In the genomic region with DNA sequence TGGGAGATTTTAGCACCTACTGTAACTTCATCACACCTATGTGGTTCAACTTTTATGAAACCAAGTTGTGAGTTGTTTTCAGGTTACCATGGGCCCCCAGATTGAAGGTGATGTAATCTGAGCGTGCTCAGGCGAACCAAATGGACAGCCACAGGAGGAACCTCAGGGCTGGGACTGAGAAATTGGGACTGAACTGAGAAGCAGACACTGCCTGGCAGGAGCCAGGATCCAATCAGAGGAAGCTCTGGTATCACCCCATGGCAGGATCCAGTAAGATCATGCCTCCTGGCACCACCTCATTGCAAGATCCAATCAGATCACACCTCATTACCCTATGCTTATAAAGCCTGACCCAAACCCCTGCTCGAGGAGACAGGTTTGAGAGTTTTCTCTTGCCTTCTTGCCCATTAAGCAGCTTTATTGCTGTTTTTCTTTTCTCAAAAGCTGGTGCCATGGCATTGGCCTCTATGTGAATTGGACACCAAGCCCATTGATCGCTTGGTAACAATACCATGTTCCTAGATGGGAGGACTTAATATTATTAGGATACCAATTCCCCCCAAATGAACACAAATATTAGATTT, we compare ENCODE assay signal across 14 cellular contexts. TPM values are rescaled to one million over a fixed set of nuclear protein-coding genes. Genes with fewer than 3 reads are reported as not detected.
DNase-seq lines count a peak whose midpoint lies in the region; ATAC-seq and TF ChIP-seq lines count a peak whose summit lies in the region.
"Had no signal": no experiment of that assay in that cellular context is flagged by ENCODE, and none has a peak within 500 bp of the region (broad histone marks: within the 10 kb centered on the region; RNA-seq: fewer than 3 reads in every experiment).

No MANE protein-coding gene starts in this region.

- H3K36me3 Mint-ChIP-seq in T-helper 17 cell (ENCODE audit: low read depth) (no peaks in the 10 kb centered on the region), mesothelial cell of epicardium (no peaks in the 10 kb centered on the region)

- no peak for TF ChIP-seq CTCF in mesothelial cell of epicardium (IDR thresholded peaks at IDR 0.05; ENCODE audit: unreplicated experiment)

- in situ Hi-C loops in ACHN (cut with HindIII; ENCODE audit: low pct_ligation_motif_present, low pct_unique_long_range_greater_than_20kb, low sequenced_read_pairs), result no loop called here

- ATAC-seq in T-helper 17 cell (no peak), GM18870 (IDR thresholded peaks at IDR 0.05; ENCODE audit: unreplicated experiment) (no peak), GM19395 (IDR thresholded peaks at IDR 0.05; ENCODE audit: unreplicated experiment) (no peak)

- peaks cover 40% of the 10 kb centered on the region for H3K4me1 Mint-ChIP-seq in T-helper 17 cell
- no peaks in the 10 kb centered on the region for H3K4me1 Mint-ChIP-seq in mesothelial cell of epicardium

- H3K4me3 ChIP-seq in effector memory CD4-positive, alpha-beta T cell (ENCODE audit: insufficient read depth, low read depth, low read length, poor library complexity, severe bottlenecking), result no peak overlapping the region
- H3K4me3 ChIP-seq: uterus had no signal

- no peaks in the 10 kb centered on the region for H3K27me3 ChIP-seq in effector memory CD4-positive, alpha-beta T cell (replicated peaks; ENCODE audit: control insufficient read depth, insufficient read depth, low read length, poor library complexity, severe bottlenecking)
- H3K27me3 ChIP-seq: BE2C, uterus had no signal

- H3K36me3 ChIP-seq in effector memory CD4-positive, alpha-beta T cell (ENCODE audit: control insufficient read depth, insufficient read depth, low read length), result no peaks in the 10 kb centered on the region
- H3K36me3 ChIP-seq: BE2C, uterus had no signal

- H3K4me1 ChIP-seq in effector memory CD4-positive, alpha-beta T cell (ENCODE audit: control insufficient read depth, insufficient read depth, low read length, poor library complexity, severe bottlenecking), result peaks cover 52% of the 10 kb centered on the region
- H3K4me1 ChIP-seq: uterus had no signal

- H3K9me3 ChIP-seq in T-helper 17 cell (ENCODE audit: control insufficient read depth, low read length, poor library complexity, severe bottlenecking), result no peaks in the 10 kb centered on the region
- no peaks in the 10 kb centered on the region for H3K9me3 ChIP-seq in effector memory CD4-positive, alpha-beta T cell (ENCODE audit: control insufficient read depth, low read length)
- H3K9me3 ChIP-seq: BE2C, uterus had no signal

- H3K27ac ChIP-seq in effector memory CD4-positive, alpha-beta T cell (ENCODE audit: insufficient read depth, low read length, poor library complexity, severe bottlenecking), result peak overlapping the region; percentile 24
- H3K27ac ChIP-seq: KMS-11, uterus had no signal

- peak; percentile 24 for DNase-seq in stimulated activated CD4-positive, alpha-beta T cell treated with anti-CD3 and anti-CD28 coated beads, Interleukin-15, amount 100 ng/mL, for 24 hours
- no peak for DNase-seq in stimulated activated CD4-positive, alpha-beta T cell treated with anti-CD3 and anti-CD28 coated beads, Interleukin-4, amount 100 ng/mL, for 1 hour
- DNase-seq in T-helper 17 cell (no peak), ACHN (no peak), mesothelial cell of epicardium (ENCODE audit: low spot score in 2 of 2, unreplicated experiment in 2 of 2) (no peak)
- no peak for DNase-seq in effector memory CD4-positive, alpha-beta T cell
- DNase-seq: BE2C, NCI-H2081 treated with DMSO at 0.1 percent for 48 hours, NCI-H82, SHP77 treated with DMSO at 0.1 percent for 48 hours, uterus had no signal

- H3K27me3 Mint-ChIP-seq in T-helper 17 cell (no peaks in the 10 kb centered on the region), mesothelial cell of epicardium (ENCODE audit: low read depth) (peaks cover 14% of the 10 kb centered on the region)

- H3K4me3 Mint-ChIP-seq in T-helper 17 cell, result peak overlapping the region; percentile 84
- no peak overlapping the region for H3K4me3 Mint-ChIP-seq in mesothelial cell of epicardium

- H3K27ac Mint-ChIP-seq in T-helper 17 cell (peak overlapping the region; percentile 64), mesothelial cell of epicardium (no peak overlapping the region)

- no peaks in the 10 kb centered on the region for H3K9me3 Mint-ChIP-seq in mesothelial cell of epicardium

RNA-seq across cellular contexts. Expression of gene GDF10, which starts 43.2 kb away (rescaled TPM):
- total RNA-seq in T-helper 17 cell, result under 1 TPM in 1 of 2 donors, not detected in 1; 0.17 TPM
- 1.7 to 2.1 TPM (median 1.8 TPM) in 3 replicates for total RNA-seq in mesothelial cell of epicardium
